Comparison of ENCODE assay signal across 17 cellular contexts in the genomic region with DNA sequence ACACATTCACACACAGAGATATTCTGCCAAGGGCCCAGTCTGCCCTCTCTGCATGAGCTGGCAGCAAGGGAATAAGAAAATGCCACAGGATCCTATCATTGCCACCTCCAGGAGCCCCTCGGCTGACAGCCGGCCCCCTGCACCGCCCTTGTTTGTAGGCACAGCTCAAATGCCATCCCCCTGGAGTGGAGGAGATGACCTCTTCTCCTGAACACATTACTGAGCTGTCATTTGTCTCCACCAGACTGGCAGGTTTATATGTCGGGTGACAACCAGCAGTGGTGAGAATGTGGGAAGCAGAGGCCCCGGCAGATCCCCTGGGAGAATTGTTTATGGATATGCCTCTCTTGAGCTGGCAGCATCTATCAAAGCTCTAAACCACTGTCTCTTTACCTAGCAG.
DNase-seq lines count a peak whose midpoint lies in the region; TF ChIP-seq lines count a peak whose summit lies in the region.
"Had no signal": no experiment of that assay in that cellular context is flagged by ENCODE, and none has a peak within 500 bp of the region (broad histone marks: within the 10 kb centered on the region; RNA-seq: fewer than 3 reads in every experiment).

No MANE protein-coding gene starts in this region.

- intact Hi-C loops in activated CD4-positive, alpha-beta T cell treated with anti-CD3 and anti-CD28 coated beads, Interleukin-2, amount 10 ng/mL, durations not matched to agents 24 days and 14 days (cut with micrococcal nuclease), result no loop called here
- intact Hi-C loops in esophagus muscularis mucosa (cut with DNase I), result no loop called here
- intact Hi-C loops in CD4-positive, alpha-beta memory T cell (cut with micrococcal nuclease), result no loop called here

- no peak overlapping the region for H3K4me2 ChIP-seq in neural cell (ENCODE audit: low read length)
- H3K4me2 ChIP-seq: BLaER1, GM23338 had no signal

- H3K9me2 ChIP-seq in neural cell (ENCODE audit: insufficient read depth, low read length), result no peaks in the 10 kb centered on the region

- no peak for TF ChIP-seq CTCF in esophagus muscularis mucosa (IDR thresholded peaks at IDR 0.05)
- TF ChIP-seq CTCF in neural cell (IDR thresholded peaks at IDR 0.05; ENCODE audit: poor library complexity, severe bottlenecking), result no peak

- no peaks in the 10 kb centered on the region for H3K9me3 Mint-ChIP-seq in activated CD4-positive, alpha-beta T cell treated with anti-CD3 and anti-CD28 coated beads, Interleukin-2, amount 10 ng/mL, durations not matched to agents 24 days and 14 days
- H3K9me3 Mint-ChIP-seq in CD4-positive, alpha-beta memory T cell, result no peaks in the 10 kb centered on the region
- H3K9me3 Mint-ChIP-seq: CD8-positive, alpha-beta memory T cell; GM23338; H9 had no signal

- H3K27ac Mint-ChIP-seq in activated CD4-positive, alpha-beta T cell treated with anti-CD3 and anti-CD28 coated beads, Interleukin-2, amount 10 ng/mL, durations not matched to agents 24 days and 14 days, result no peak overlapping the region
- H3K27ac Mint-ChIP-seq in CD4-positive, alpha-beta memory T cell, result no peak overlapping the region
- H3K27ac Mint-ChIP-seq: CD4-positive, CD25-positive, alpha-beta regulatory T cell; CD8-positive, alpha-beta memory T cell; GM23338; H9 had no signal

- no peak for TF ChIP-seq RAD21 in neural cell (conservative IDR thresholded peaks at IDR 0.05)

- H3K9ac ChIP-seq in neural cell (ENCODE audit: low read length), result no peak overlapping the region
- H3K9ac ChIP-seq: BLaER1 had no signal

- H3K36me3 ChIP-seq in esophagus muscularis mucosa (no peaks in the 10 kb centered on the region), neural cell (ENCODE audit: insufficient read depth, low read length) (no peaks in the 10 kb centered on the region)
- no peaks in the 10 kb centered on the region for H3K36me3 ChIP-seq in CD4-positive, alpha-beta memory T cell (ENCODE audit: insufficient read depth, low read length)
- H3K36me3 ChIP-seq: BLaER1 had no signal

- H3K9me3 ChIP-seq in esophagus muscularis mucosa (no peaks in the 10 kb centered on the region), neural cell (ENCODE audit: low read length) (no peaks in the 10 kb centered on the region)
- no peaks in the 10 kb centered on the region for H3K9me3 ChIP-seq in CD4-positive, alpha-beta memory T cell (ENCODE audit: control insufficient read depth in 1 of 2, low read length in 2 of 2)
- H3K9me3 ChIP-seq: BLaER1 had no signal

- POLR2A ChIA-PET in HEK293T (lab: Yijun Ruan, JAX), result no interaction called here
- POLR2A ChIA-PET in CD4-positive, alpha-beta memory T cell (lab: Charles Lee; ENCODE audit: partially characterized antibody), result no interaction called here

- CTCF ChIA-PET in HEK293T (lab: Yijun Ruan, JAX), result interaction anchor here (1.1 kb wide), 1 partner anchor 47 kb away, joined by 3 read pairs; no protein-coding TSS in a partner anchor
- CTCF ChIA-PET in CD4-positive, alpha-beta memory T cell (lab: Charles Lee; ENCODE audit: partially characterized antibody), result no interaction called here

- H3K4me3 Mint-ChIP-seq in activated CD4-positive, alpha-beta T cell treated with anti-CD3 and anti-CD28 coated beads, Interleukin-2, amount 10 ng/mL, durations not matched to agents 24 days and 14 days, result no peak overlapping the region
- H3K4me3 Mint-ChIP-seq in CD4-positive, alpha-beta memory T cell, result no peak overlapping the region
- H3K4me3 Mint-ChIP-seq: CD4-positive, CD25-positive, alpha-beta regulatory T cell; CD8-positive, alpha-beta memory T cell; GM23338; H9 had no signal

- H3K4me3 ChIP-seq in esophagus muscularis mucosa, result no peak overlapping the region
- no peak overlapping the region for H3K4me3 ChIP-seq in neural cell (ENCODE audit: low read length)
- no peak overlapping the region for H3K4me3 ChIP-seq in CD4-positive, alpha-beta memory T cell (ENCODE audit: low read length in 2 of 2)
- H3K4me3 ChIP-seq: BLaER1, GM23338 had no signal

- H2AFZ ChIP-seq in neural cell (ENCODE audit: low read depth, low read length), result no peak overlapping the region
- H2AFZ ChIP-seq: GM23338 had no signal

- H3K4me1 Mint-ChIP-seq in activated CD4-positive, alpha-beta T cell treated with anti-CD3 and anti-CD28 coated beads, Interleukin-2, amount 10 ng/mL, durations not matched to agents 24 days and 14 days, result no peaks in the 10 kb centered on the region
- H3K4me1 Mint-ChIP-seq in CD4-positive, alpha-beta memory T cell, result peaks cover 0 to 2% (median 0%) of the 10 kb centered on the region in 4 donors
- H3K4me1 Mint-ChIP-seq: CD4-positive, CD25-positive, alpha-beta regulatory T cell; CD8-positive, alpha-beta memory T cell; GM23338; H9 had no signal

- peak; percentile 33 for DNase-seq in activated CD4-positive, alpha-beta T cell treated with anti-CD3 and anti-CD28 coated beads, Interleukin-2, amount 10 ng/mL, durations not matched to agents 24 days and 14 days
- DNase-seq in activated CD4-positive, alpha-beta T cell treated with anti-CD3 and anti-CD28 coated beads, Interleukin-2, amount 50 U/mL, for 1 hour, result no peak
- DNase-seq in HEK293T (ENCODE audit: extremely low spot score), result no peak
- peak; percentile 88 for DNase-seq in esophagus muscularis mucosa (ENCODE audit: extremely low spot score)
- no peak for DNase-seq in CD4-positive, alpha-beta memory T cell
- no peak for DNase-seq in DMS79 (lab: John Stamatoyannopoulos, UW)
- DNase-seq in GDM1 (lab: John Stamatoyannopoulos, UW), result no peak
- DNase-seq: CD4-positive, CD25-positive, alpha-beta regulatory T cell; CD8-positive, alpha-beta memory T cell; DMS 273 treated with DMSO at 0.1 percent for 48 hours; EL; GF-D8; H9 had no signal

- peaks cover 0 to 25% (median 0%) of the 10 kb centered on the region in 4 donors for H3K27me3 ChIP-seq in esophagus muscularis mucosa
- no peaks in the 10 kb centered on the region for H3K27me3 ChIP-seq in neural cell (ENCODE audit: insufficient read depth, low read depth, low read length)
- no peaks in the 10 kb centered on the region for H3K27me3 ChIP-seq in CD4-positive, alpha-beta memory T cell (ENCODE audit: insufficient read depth, low read length)
- H3K27me3 ChIP-seq: BLaER1 had no signal

- WGBS in esophagus muscularis mucosa, result 67% methylated on average over 4 of the region's 5 CpGs

- no peaks in the 10 kb centered on the region for H3F3A ChIP-seq in neural cell (ENCODE audit: insufficient read depth, low read length, poor library complexity, severe bottlenecking)

- no peaks in the 10 kb centered on the region for H3K79me2 ChIP-seq in neural cell (replicated peaks; ENCODE audit: insufficient read depth, low read length)

- H3K36me3 Mint-ChIP-seq in activated CD4-positive, alpha-beta T cell treated with anti-CD3 and anti-CD28 coated beads, Interleukin-2, amount 10 ng/mL, durations not matched to agents 24 days and 14 days (ENCODE audit: low read depth), result no peaks in the 10 kb centered on the region
- no peaks in the 10 kb centered on the region for H3K36me3 Mint-ChIP-seq in CD4-positive, alpha-beta memory T cell
- H3K36me3 Mint-ChIP-seq: CD4-positive, CD25-positive, alpha-beta regulatory T cell; CD8-positive, alpha-beta memory T cell had no signal

- H4K20me1 ChIP-seq in neural cell (ENCODE audit: insufficient read depth), result no peaks in the 10 kb centered on the region
- H4K20me1 ChIP-seq: BLaER1 had no signal

- no peak for TF ChIP-seq EP300 in esophagus muscularis mucosa (IDR thresholded peaks at IDR 0.05)
- TF ChIP-seq EP300 in neural cell (conservative IDR thresholded peaks at IDR 0.05; ENCODE audit: poor library complexity, severe bottlenecking), result peak; percentile 63

- H3K4me1 ChIP-seq in esophagus muscularis mucosa, result no peaks in the 10 kb centered on the region
- H3K4me1 ChIP-seq in CD4-positive, alpha-beta memory T cell (ENCODE audit: insufficient read depth, low read length), result no peaks in the 10 kb centered on the region
- H3K4me1 ChIP-seq: BLaER1 had no signal

- no peak overlapping the region for H3K27ac ChIP-seq in esophagus muscularis mucosa (replicated peaks in 1 of 4)
- H3K27ac ChIP-seq in neural cell (ENCODE audit: low read length), result no peak overlapping the region
- H3K27ac ChIP-seq in CD4-positive, alpha-beta memory T cell (ENCODE audit: low read depth, low read length), result no peak overlapping the region
- H3K27ac ChIP-seq: BLaER1, C4-2B had no signal

- peaks cover 3% of the 10 kb centered on the region for H3K27me3 Mint-ChIP-seq in activated CD4-positive, alpha-beta T cell treated with anti-CD3 and anti-CD28 coated beads, Interleukin-2, amount 10 ng/mL, durations not matched to agents 24 days and 14 days
- peaks cover 0 to 9% of the 10 kb centered on the region in 2 donors for H3K27me3 Mint-ChIP-seq in CD4-positive, alpha-beta memory T cell
- H3K27me3 Mint-ChIP-seq: CD4-positive, CD25-positive, alpha-beta regulatory T cell had no signal

- no peak for TF ChIP-seq POLR2A in esophagus muscularis mucosa (IDR thresholded peaks at IDR 0.05; ENCODE audit: low read depth)

TF ChIP-seq in HEK293T, 16 proteins besides CTCF, POLR2A, EP300 and RAD21:
- TF ChIP-seq, protein P1, sequence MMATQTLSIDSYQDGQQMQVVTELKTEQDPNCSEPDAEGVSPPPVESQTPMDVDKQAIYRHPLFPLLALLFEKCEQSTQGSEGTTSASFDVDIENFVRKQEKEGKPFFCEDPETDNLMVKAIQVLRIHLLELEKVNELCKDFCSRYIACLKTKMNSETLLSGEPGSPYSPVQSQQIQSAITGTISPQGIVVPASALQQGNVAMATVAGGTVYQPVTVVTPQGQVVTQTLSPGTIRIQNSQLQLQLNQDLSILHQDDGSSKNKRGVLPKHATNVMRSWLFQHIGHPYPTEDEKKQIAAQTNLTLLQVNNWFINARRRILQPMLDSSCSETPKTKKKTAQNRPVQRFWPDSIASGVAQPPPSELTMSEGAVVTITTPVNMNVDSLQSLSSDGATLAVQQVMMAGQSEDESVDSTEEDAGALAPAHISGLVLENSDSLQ (IDR thresholded peaks at IDR 0.05), result peak; percentile 87
- TF ChIP-seq TARDBP (IDR thresholded peaks at IDR 0.05), result no peak
TF ChIP-seq in HEK293T: peak in this region for 1.

TF ChIP-seq in neural cell, 6 proteins besides CTCF, POLR2A, EP300 and RAD21 (continues in another document):
- TF ChIP-seq TAF1 (IDR thresholded peaks at IDR 0.05; ENCODE audit: low read depth), result no peak
- no peak for TF ChIP-seq EZH2 (IDR thresholded peaks at IDR 0.05; ENCODE audit: borderline replicate concordance, insufficient read depth, low read length, poor library complexity, severe bottlenecking)
- TF ChIP-seq POLR2AphosphoS5 (IDR thresholded peaks at IDR 0.05), result no peak

Comparison
In these comparisons a context has a peak if more than half of its experiments do, and no peak if none do; other contexts are left out.
1. DNase-seq: peak in activated CD4-positive, alpha-beta T cell treated with anti-CD3 and anti-CD28 coated beads, Interleukin-2, amount 10 ng/mL, durations not matched to agents 24 days and 14 days (single experiment) and esophagus muscularis mucosa (single experiment); none in activated CD4-positive, alpha-beta T cell treated with anti-CD3 and anti-CD28 coated beads, Interleukin-2, amount 50 U/mL, for 1 hour (single experiment), HEK293T (single experiment), CD4-positive, alpha-beta memory T cell (0 of 5), DMS79 (single experiment) and GDM1 (single experiment).